In genomic region chr10:22003964-22004281, GRCh38 we compare ENCODE assay signal across 1 cellular context.
TF ChIP-seq lines count a peak whose summit lies in the region.

No MANE protein-coding gene starts in this region.

TF ChIP-seq in HepG2, 621 proteins besides CTCF, POLR2A, EP300 and RAD21 (continued from another document):
- TF ChIP-seq THAP7 (CRISPR knock-in tag; IDR thresholded peaks at IDR 0.05) (0 out of 2 replicates have a peak, but pooled peaks have one; percentile 1), ARNT2 (CRISPR knock-in tag; IDR thresholded peaks at IDR 0.05; ENCODE audit: low read depth) (no peak), GATAD2A (CRISPR knock-in tag; IDR thresholded peaks at IDR 0.05) (0 out of 2 replicates have a peak, but pooled peaks have one; percentile 4), ZBTB1 (CRISPR knock-in tag; IDR thresholded peaks at IDR 0.05; ENCODE audit: borderline replicate concordance) (no peak), LBX2 (CRISPR knock-in tag; IDR thresholded peaks at IDR 0.05; ENCODE audit: borderline replicate concordance) (no peak), ZHX1 (CRISPR knock-in tag; IDR thresholded peaks at IDR 0.05; ENCODE audit: low read depth) (0 out of 2 replicates have a peak, but pooled peaks have one; percentile 23), POLR2AphosphoS2 (IDR thresholded peaks at IDR 0.05; ENCODE audit: low read depth, low read length) (no peak), RXRA (CRISPR knock-in tag; IDR thresholded peaks at IDR 0.05) (no peak), ZFP91 (CRISPR knock-in tag; IDR thresholded peaks at IDR 0.05; ENCODE audit: borderline replicate concordance) (no peak), IKZF1 (IDR thresholded peaks at IDR 0.05) (no peak), ZBTB7B (CRISPR knock-in tag; IDR thresholded peaks at IDR 0.05) (no peak), ZNF790 (CRISPR knock-in tag; IDR thresholded peaks at IDR 0.05; ENCODE audit: borderline replicate concordance) (0 out of 2 replicates have a peak, but pooled peaks have one; percentile 33), ZNF562 (CRISPR knock-in tag; IDR thresholded peaks at IDR 0.05; ENCODE audit: borderline replicate concordance) (no peak), CREM (IDR thresholded peaks at IDR 0.05) (0 out of 2 replicates have a peak, but pooled peaks have one; percentile 29), CREM (CRISPR knock-in tag; IDR thresholded peaks at IDR 0.05) (no peak), HNRNPL (IDR thresholded peaks at IDR 0.05; ENCODE audit: low read depth, low read length) (no peak), ZSCAN9 (CRISPR knock-in tag; IDR thresholded peaks at IDR 0.05; ENCODE audit: borderline replicate concordance) (no peak), ZGPAT (CRISPR knock-in tag; IDR thresholded peaks at IDR 0.05) (peak; percentile 2; the same call in 1 of the 2 replicates), MATR3 (CRISPR knock-in tag; IDR thresholded peaks at IDR 0.05) (no peak), KDM3A (CRISPR knock-in tag; IDR thresholded peaks at IDR 0.05; ENCODE audit: low read depth) (no peak), REPIN1 (CRISPR knock-in tag; IDR thresholded peaks at IDR 0.05; ENCODE audit: borderline replicate concordance, low read depth) (0 out of 2 replicates have a peak, but pooled peaks have one; percentile 11), ZNF251 (CRISPR knock-in tag; IDR thresholded peaks at IDR 0.05) (no peak), TFAP4 (IDR thresholded peaks at IDR 0.05; ENCODE audit: borderline replicate concordance, low read depth) (no peak), IRX3 (CRISPR knock-in tag; IDR thresholded peaks at IDR 0.05; ENCODE audit: borderline replicate concordance, low read depth) (no peak), ZBED4 (CRISPR knock-in tag; IDR thresholded peaks at IDR 0.05; ENCODE audit: borderline replicate concordance) (no peak), FOXJ3 (CRISPR knock-in tag; IDR thresholded peaks at IDR 0.05; ENCODE audit: borderline replicate concordance) (0 out of 2 replicates have a peak, but pooled peaks have one; percentile 30), ZNF496 (CRISPR knock-in tag; IDR thresholded peaks at IDR 0.05; ENCODE audit: insufficient replicate concordance) (no peak), CCDC6 (CRISPR knock-in tag; IDR thresholded peaks at IDR 0.05) (peak; percentile 6; the same call in 1 of the 2 replicates), ATF1 (CRISPR knock-in tag; IDR thresholded peaks at IDR 0.05) (0 out of 2 replicates have a peak, but pooled peaks have one; percentile 2), STAT6 (CRISPR knock-in tag; IDR thresholded peaks at IDR 0.05; ENCODE audit: borderline replicate concordance) (no peak), ARHGAP35 (CRISPR knock-in tag; IDR thresholded peaks at IDR 0.05; ENCODE audit: borderline replicate concordance) (0 out of 2 replicates have a peak, but pooled peaks have one; percentile 10)
- TF ChIP-seq, protein P1, sequence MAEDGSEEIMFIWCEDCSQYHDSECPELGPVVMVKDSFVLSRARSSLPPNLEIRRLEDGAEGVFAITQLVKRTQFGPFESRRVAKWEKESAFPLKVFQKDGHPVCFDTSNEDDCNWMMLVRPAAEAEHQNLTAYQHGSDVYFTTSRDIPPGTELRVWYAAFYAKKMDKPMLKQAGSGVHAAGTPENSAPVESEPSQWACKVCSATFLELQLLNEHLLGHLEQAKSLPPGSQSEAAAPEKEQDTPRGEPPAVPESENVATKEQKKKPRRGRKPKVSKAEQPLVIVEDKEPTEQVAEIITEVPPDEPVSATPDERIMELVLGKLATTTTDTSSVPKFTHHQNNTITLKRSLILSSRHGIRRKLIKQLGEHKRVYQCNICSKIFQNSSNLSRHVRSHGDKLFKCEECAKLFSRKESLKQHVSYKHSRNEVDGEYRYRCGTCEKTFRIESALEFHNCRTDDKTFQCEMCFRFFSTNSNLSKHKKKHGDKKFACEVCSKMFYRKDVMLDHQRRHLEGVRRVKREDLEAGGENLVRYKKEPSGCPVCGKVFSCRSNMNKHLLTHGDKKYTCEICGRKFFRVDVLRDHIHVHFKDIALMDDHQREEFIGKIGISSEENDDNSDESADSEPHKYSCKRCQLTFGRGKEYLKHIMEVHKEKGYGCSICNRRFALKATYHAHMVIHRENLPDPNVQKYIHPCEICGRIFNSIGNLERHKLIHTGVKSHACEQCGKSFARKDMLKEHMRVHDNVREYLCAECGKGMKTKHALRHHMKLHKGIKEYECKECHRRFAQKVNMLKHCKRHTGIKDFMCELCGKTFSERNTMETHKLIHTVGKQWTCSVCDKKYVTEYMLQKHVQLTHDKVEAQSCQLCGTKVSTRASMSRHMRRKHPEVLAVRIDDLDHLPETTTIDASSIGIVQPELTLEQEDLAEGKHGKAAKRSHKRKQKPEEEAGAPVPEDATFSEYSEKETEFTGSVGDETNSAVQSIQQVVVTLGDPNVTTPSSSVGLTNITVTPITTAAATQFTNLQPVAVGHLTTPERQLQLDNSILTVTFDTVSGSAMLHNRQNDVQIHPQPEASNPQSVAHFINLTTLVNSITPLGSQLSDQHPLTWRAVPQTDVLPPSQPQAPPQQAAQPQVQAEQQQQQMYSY (CRISPR knock-in tag; IDR thresholded peaks at IDR 0.05), result no peak
- TF ChIP-seq, protein P2, sequence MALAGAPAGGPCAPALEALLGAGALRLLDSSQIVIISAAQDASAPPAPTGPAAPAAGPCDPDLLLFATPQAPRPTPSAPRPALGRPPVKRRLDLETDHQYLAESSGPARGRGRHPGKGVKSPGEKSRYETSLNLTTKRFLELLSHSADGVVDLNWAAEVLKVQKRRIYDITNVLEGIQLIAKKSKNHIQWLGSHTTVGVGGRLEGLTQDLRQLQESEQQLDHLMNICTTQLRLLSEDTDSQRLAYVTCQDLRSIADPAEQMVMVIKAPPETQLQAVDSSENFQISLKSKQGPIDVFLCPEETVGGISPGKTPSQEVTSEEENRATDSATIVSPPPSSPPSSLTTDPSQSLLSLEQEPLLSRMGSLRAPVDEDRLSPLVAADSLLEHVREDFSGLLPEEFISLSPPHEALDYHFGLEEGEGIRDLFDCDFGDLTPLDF (CRISPR knock-in tag; IDR thresholded peaks at IDR 0.05), result 0 out of 2 replicates have a peak, but pooled peaks have one; percentile 9
- TF ChIP-seq, protein P3, sequence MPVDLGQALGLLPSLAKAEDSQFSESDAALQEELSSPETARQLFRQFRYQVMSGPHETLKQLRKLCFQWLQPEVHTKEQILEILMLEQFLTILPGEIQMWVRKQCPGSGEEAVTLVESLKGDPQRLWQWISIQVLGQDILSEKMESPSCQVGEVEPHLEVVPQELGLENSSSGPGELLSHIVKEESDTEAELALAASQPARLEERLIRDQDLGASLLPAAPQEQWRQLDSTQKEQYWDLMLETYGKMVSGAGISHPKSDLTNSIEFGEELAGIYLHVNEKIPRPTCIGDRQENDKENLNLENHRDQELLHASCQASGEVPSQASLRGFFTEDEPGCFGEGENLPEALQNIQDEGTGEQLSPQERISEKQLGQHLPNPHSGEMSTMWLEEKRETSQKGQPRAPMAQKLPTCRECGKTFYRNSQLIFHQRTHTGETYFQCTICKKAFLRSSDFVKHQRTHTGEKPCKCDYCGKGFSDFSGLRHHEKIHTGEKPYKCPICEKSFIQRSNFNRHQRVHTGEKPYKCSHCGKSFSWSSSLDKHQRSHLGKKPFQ (CRISPR knock-in tag; IDR thresholded peaks at IDR 0.05; ENCODE audit: insufficient replicate concordance), result peak; percentile 36
